ENCODE assay signal across 37 cellular contexts in genomic region chr11:27656320-27656719, GRCh38. TPM values are rescaled to one million over a fixed set of nuclear protein-coding genes. Genes with fewer than 3 reads are reported as not detected.
"Had no signal": no experiment of that assay in that cellular context is flagged by ENCODE, and none has a peak within 500 bp of the region (broad histone marks: within the 10 kb centered on the region; RNA-seq: fewer than 3 reads in every experiment).

No MANE protein-coding gene starts in this region.

- H3K4me1 Mint-ChIP-seq: activated B cell treated with CpG ODN at 0.5 μM for 24 hours; activated naive CD4-positive, alpha-beta T cell treated with anti-CD3 and anti-CD28 coated beads, Interleukin-2, amount 50 U/mL, for 24 hours; activated naive CD8-positive, alpha-beta T cell treated with anti-CD3 and anti-CD28 coated beads, Interleukin-2, amount 10 ng/mL, durations not matched to agents 7 days and 5 days; central memory CD8-positive, alpha-beta T cell had no signal

- H3K27me3 Mint-ChIP-seq: activated B cell treated with CpG ODN at 0.5 μM for 24 hours; activated CD8-positive, alpha-beta T cell treated with anti-CD3 and anti-CD28 coated beads for 36 hours; activated naive CD4-positive, alpha-beta T cell treated with anti-CD3 and anti-CD28 coated beads, Interleukin-2, amount 50 U/mL, for 24 hours; activated naive CD8-positive, alpha-beta T cell treated with anti-CD3 and anti-CD28 coated beads, Interleukin-2, amount 10 ng/mL, durations not matched to agents 7 days and 5 days; activated T-cell treated with anti-CD3 and anti-CD28 coated beads, Interleukin-2, amount 50 U/mL, for 24 hours; central memory CD8-positive, alpha-beta T cell had no signal

- H3K27ac ChIP-seq: ascending aorta, cardiac muscle cell, Peyer's patch, SJSA1, VCaP had no signal

- H3K4me2 ChIP-seq: SK-N-SH had no signal

- H3K4me3 Mint-ChIP-seq: activated B cell treated with CpG ODN at 0.5 μM for 24 hours; activated CD8-positive, alpha-beta T cell treated with anti-CD3 and anti-CD28 coated beads for 36 hours; activated naive CD4-positive, alpha-beta T cell treated with anti-CD3 and anti-CD28 coated beads, Interleukin-2, amount 50 U/mL, for 24 hours; activated naive CD8-positive, alpha-beta T cell treated with anti-CD3 and anti-CD28 coated beads, Interleukin-2, amount 10 ng/mL, durations not matched to agents 7 days and 5 days; activated T-cell treated with anti-CD3 and anti-CD28 coated beads, Interleukin-2, amount 50 U/mL, for 24 hours; central memory CD8-positive, alpha-beta T cell; T-helper 1 cell treated with Interleukin-12 subunit alpha and Interleukin-12 subunit beta and Interleukin-4 antibody, amounts not matched to agents 30 μg/mL and 1 μg/mL, for 36 hours; T-helper 2 cell treated with Interferon-gamma antibody and Interleukin-4, amounts not matched to agents 5 μg/mL and 100 μg/mL, for 36 hours had no signal

- H3K27ac Mint-ChIP-seq: activated B cell treated with CpG ODN at 0.5 μM for 24 hours; activated CD8-positive, alpha-beta T cell treated with anti-CD3 and anti-CD28 coated beads for 36 hours; activated naive CD4-positive, alpha-beta T cell treated with anti-CD3 and anti-CD28 coated beads, Interleukin-2, amount 50 U/mL, for 24 hours; activated naive CD8-positive, alpha-beta T cell treated with anti-CD3 and anti-CD28 coated beads, Interleukin-2, amount 10 ng/mL, durations not matched to agents 7 days and 5 days; activated T-cell treated with anti-CD3 and anti-CD28 coated beads, Interleukin-2, amount 50 U/mL, for 24 hours; activated T-helper 2 cell treated with anti-CD3 and anti-CD28 coated beads, Interferon-gamma antibody, Interleukin-2, Interleukin-4, amounts not matched to agents 10 μg/mL and 5 μg/mL and 100 μg/mL, durations not matched to agents 14 hours and 24 hours and 36 hours; T-helper 1 cell treated with Interleukin-12 subunit alpha and Interleukin-12 subunit beta and Interleukin-4 antibody, amounts not matched to agents 30 μg/mL and 1 μg/mL, for 36 hours; T-helper 2 cell treated with Interferon-gamma antibody and Interleukin-4, amounts not matched to agents 5 μg/mL and 100 μg/mL, for 36 hours had no signal

- H3K9me3 Mint-ChIP-seq: activated B cell treated with CpG ODN at 0.5 μM for 24 hours; activated CD8-positive, alpha-beta T cell treated with anti-CD3 and anti-CD28 coated beads for 36 hours; activated T-cell treated with anti-CD3 and anti-CD28 coated beads, Interleukin-2, amount 50 U/mL, for 24 hours; activated T-helper 2 cell treated with anti-CD3 and anti-CD28 coated beads, Interferon-gamma antibody, Interleukin-2, Interleukin-4, amounts not matched to agents 10 μg/mL and 5 μg/mL and 100 μg/mL, durations not matched to agents 14 hours and 24 hours and 36 hours; T-helper 2 cell treated with Interferon-gamma antibody and Interleukin-4, amounts not matched to agents 5 μg/mL and 100 μg/mL, for 36 hours had no signal

- H3K27me3 ChIP-seq: ascending aorta, cardiac muscle cell, Peyer's patch, SJSA1 had no signal

- H3K36me3 Mint-ChIP-seq: activated naive CD8-positive, alpha-beta T cell treated with anti-CD3 and anti-CD28 coated beads, Interleukin-2, amount 10 ng/mL, durations not matched to agents 7 days and 5 days had no signal

- H3K4me1 ChIP-seq: ascending aorta, Peyer's patch, SJSA1 had no signal

- H3K36me3 ChIP-seq: cardiac muscle cell, Peyer's patch had no signal

- DNase-seq: activated B cell treated with CpG ODN at 0.5 μM for 24 hours; activated CD4-positive, alpha-beta T cell treated with anti-CD3 and anti-CD28 coated beads for 4 hours; activated CD4-positive, alpha-beta T cell treated with anti-CD3 and anti-CD28 coated beads, Interleukin-2, amount 50 U/mL, for 4 hours; activated CD4-positive, CD25-positive, alpha-beta regulatory T cell treated with anti-CD3 and anti-CD28 coated beads, Interleukin-2, amount 50 U/mL, for 72 hours; activated CD8-positive, alpha-beta T cell treated with anti-CD3 and anti-CD28 coated beads for 36 hours; activated gamma-delta T cell; activated naive CD4-positive, alpha-beta T cell treated with Interleukin-2 at 50 U/mL for 16 hours; activated naive CD8-positive, alpha-beta T cell treated with anti-CD3 and anti-CD28 coated beads, Interleukin-2, amount 10 ng/mL, durations not matched to agents 7 days and 5 days; activated T-cell treated with anti-CD3 and anti-CD28 coated beads, Interleukin-2, amount 50 U/mL, for 24 hours; amygdala; Karpas-422; KBM-7; NCI-H1105; NCI-H1436; NCI-H1694; NCI-H1930; NCI-H2081 treated with DMSO at 0.1 percent for 48 hours; NCI-H226; NCI-H446 treated with DMSO at 0.1 percent for 48 hours; NCI-H526; NCI-H748 treated with DMSO at 0.1 percent for 48 hours; NK-92 treated with Interleukin-12 subunit alpha and Interleukin-12 subunit beta, amount 100 ng/mL, for 24 hours; PC-3; Peyer's patch; RPMI8226; SHP77 treated with DMSO at 0.1 percent for 48 hours; SK-N-SH had no signal

- H3K4me3 ChIP-seq: ascending aorta, cardiac muscle cell, Peyer's patch, SJSA1 had no signal

- H3K9me3 ChIP-seq: ascending aorta, Peyer's patch, SJSA1, SK-N-SH had no signal

- ATAC-seq: activated CD8-positive, alpha-beta T cell treated with anti-CD3 and anti-CD28 coated beads for 36 hours; PC-3 had no signal

- H3K9ac ChIP-seq: SK-N-SH had no signal

RNA-seq across cellular contexts. Expression of gene BDNF, which starts 43.9 kb away (rescaled TPM):
- total RNA-seq: activated B cell treated with CpG ODN at 0.5 μM for 24 hours; activated CD8-positive, alpha-beta memory T cell treated with anti-CD3 and anti-CD28 coated beads for 36 hours; activated CD8-positive, alpha-beta T cell treated with anti-CD3 and anti-CD28 coated beads for 36 hours; activated naive CD8-positive, alpha-beta T cell treated with anti-CD3 and anti-CD28 coated beads, Interleukin-2, amount 10 ng/mL, durations not matched to agents 7 days and 5 days; activated T-helper 2 cell treated with anti-CD3 and anti-CD28 coated beads, Interferon-gamma antibody, Interleukin-2, Interleukin-4, amounts not matched to agents 10 μg/mL and 5 μg/mL and 100 μg/mL, durations not matched to agents 14 hours and 24 hours and 36 hours had no signal
